10 cellular contexts compared by ENCODE assay signal in the genomic region with DNA sequence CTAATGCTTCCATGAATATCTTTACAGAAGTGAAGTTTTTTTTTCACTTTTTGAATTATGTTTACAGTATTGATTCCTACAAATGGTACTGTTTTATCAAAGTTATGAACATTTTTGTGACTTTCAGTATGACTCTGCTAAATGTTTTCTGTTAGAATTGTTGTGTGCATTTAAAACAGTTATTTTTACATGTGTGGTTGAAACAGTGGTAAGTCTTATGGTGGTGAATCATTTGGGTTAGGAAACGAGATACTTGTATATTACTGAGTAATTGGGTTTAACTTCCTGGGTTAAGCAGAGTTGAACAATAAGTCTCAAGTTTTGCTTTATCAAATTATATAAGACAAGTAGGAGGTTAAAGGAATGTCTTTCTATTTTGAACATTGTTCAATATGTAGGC.
DNase-seq lines count a peak whose midpoint lies in the region; ATAC-seq, FAIRE-seq and TF ChIP-seq lines count a peak whose summit lies in the region.
"Had no signal": no experiment of that assay in that cellular context is flagged by ENCODE, and none has a peak within 500 bp of the region (broad histone marks: within the 10 kb centered on the region; RNA-seq: fewer than 3 reads in every experiment).

No MANE protein-coding gene starts in this region.

- no peak overlapping the region for H3K4me3 Mint-ChIP-seq in activated CD4-positive, alpha-beta T cell treated with anti-CD3 and anti-CD28 coated beads for 36 hours
- H3K4me3 Mint-ChIP-seq: memory B cell had no signal

- POLR2A ChIA-PET in activated CD4-positive, alpha-beta T cell treated with anti-CD3 and anti-CD28 coated beads for 36 hours (lab: Charles Lee): interaction anchor here (0.7 kb wide), 1 partner anchor 324 kb away, joined by 5 read pairs; no protein-coding TSS in a partner anchor

- no peaks in the 10 kb centered on the region for H3K27me3 ChIP-seq in bronchial epithelial cell (ENCODE audit: control insufficient read depth, insufficient read depth, low read length)

- FAIRE-seq in bronchial epithelial cell (lab: Jason Lieb, UNC): no peak

- H3K36me3 ChIP-seq in bronchial epithelial cell (ENCODE audit: control insufficient read depth, insufficient read depth, low read length): peaks cover 3% of the 10 kb centered on the region

- H3K27me3 Mint-ChIP-seq in activated CD4-positive, alpha-beta T cell treated with anti-CD3 and anti-CD28 coated beads for 36 hours: no peaks in the 10 kb centered on the region
- H3K27me3 Mint-ChIP-seq: memory B cell had no signal

- DNase-seq in activated CD4-positive, alpha-beta T cell treated with anti-CD3 and anti-CD28 coated beads for 36 hours: no peak
- no peak for DNase-seq in activated CD4-positive, alpha-beta T cell treated with anti-CD3 and anti-CD28 coated beads for 48 hours
- DNase-seq in bronchial epithelial cell (ENCODE audit: low read depth) (peak; percentile 77), skeletal muscle cell (ENCODE audit: low read depth) (peak; percentile 19), G401 (ENCODE audit: low spot score) (no peak), NCI-H2227 treated with DMSO at 0.1 percent for 48 hours (lab: John Stamatoyannopoulos, UW) (no peak), NCI-H2196 (lab: John Stamatoyannopoulos, UW; ENCODE audit: unreplicated experiment) (no peak)
- DNase-seq: activated naive CD4-positive, alpha-beta T cell had no signal

- in situ Hi-C loops in G401 (cut with HindIII; ENCODE audit: low sequenced_read_pairs): no loop called here

- intact Hi-C loops in activated CD4-positive, alpha-beta T cell treated with anti-CD3 and anti-CD28 coated beads for 36 hours (cut with DNase I, micrococcal nuclease): loop anchor here (1.0 to 5.0 kb wide), 9 partner anchors 49 to 323 kb away; a partner anchor contains a TSS

- peaks cover 40% of the 10 kb centered on the region for H3K36me3 Mint-ChIP-seq in activated CD4-positive, alpha-beta T cell treated with anti-CD3 and anti-CD28 coated beads for 36 hours (ENCODE audit: low read depth)

- H3K9me3 Mint-ChIP-seq in activated CD4-positive, alpha-beta T cell treated with anti-CD3 and anti-CD28 coated beads for 36 hours (ENCODE audit: low read depth): no peaks in the 10 kb centered on the region
- H3K9me3 Mint-ChIP-seq: memory B cell had no signal

- H3K4me3 ChIP-seq in bronchial epithelial cell (ENCODE audit: low read depth, low read length) (no peak overlapping the region), skeletal muscle cell (ENCODE audit: low read depth, low read length) (no peak overlapping the region)

- peak; percentile 90 for ATAC-seq in activated CD4-positive, alpha-beta T cell treated with anti-CD3 and anti-CD28 coated beads for 36 hours
- peak; percentile 71 for ATAC-seq in HG03520 (IDR thresholded peaks at IDR 0.05; ENCODE audit: unreplicated experiment)

- peaks cover 22% of the 10 kb centered on the region for H3K4me1 Mint-ChIP-seq in activated CD4-positive, alpha-beta T cell treated with anti-CD3 and anti-CD28 coated beads for 36 hours
- H3K4me1 Mint-ChIP-seq: memory B cell had no signal

- CTCF ChIA-PET in activated CD4-positive, alpha-beta T cell treated with anti-CD3 and anti-CD28 coated beads for 36 hours (lab: Charles Lee): interaction anchor here (0.7 to 1.3 kb wide), 5 partner anchors 21 to 362 kb away, joined by 3 to 6 read pairs (median 4); no protein-coding TSS in a partner anchor

- H3K27ac Mint-ChIP-seq in activated CD4-positive, alpha-beta T cell treated with anti-CD3 and anti-CD28 coated beads for 36 hours: no peak overlapping the region
- H3K27ac Mint-ChIP-seq: memory B cell had no signal

- no peak for TF ChIP-seq CTCF in bronchial epithelial cell (IDR thresholded peaks at IDR 0.05; ENCODE audit: insufficient read depth, low read length, severe bottlenecking)

Comparison
In these comparisons a context has a peak if more than half of its experiments do, and no peak if none do; other contexts are left out.
1. DNase-seq: peak in bronchial epithelial cell (single experiment) and skeletal muscle cell (single experiment); none in activated CD4-positive, alpha-beta T cell treated with anti-CD3 and anti-CD28 coated beads for 36 hours (single experiment), activated CD4-positive, alpha-beta T cell treated with anti-CD3 and anti-CD28 coated beads for 48 hours (single experiment), G401 (single experiment), NCI-H2227 treated with DMSO at 0.1 percent for 48 hours (single experiment) and NCI-H2196 (single experiment).